7 cellular contexts compared by ENCODE assay signal in genomic region chr19:22030680-22031079, GRCh38. TPM values are rescaled to one million over a fixed set of nuclear protein-coding genes. Genes with fewer than 3 reads are reported as not detected.
"Had no signal": no experiment of that assay in that cellular context is flagged by ENCODE, and none has a peak within 500 bp of the region (broad histone marks: within the 10 kb centered on the region; RNA-seq: fewer than 3 reads in every experiment).

No MANE protein-coding gene starts in this region.

- H3K4me3 Mint-ChIP-seq: GM23338, H9 had no signal

- H3K27ac Mint-ChIP-seq: GM23338, H9 had no signal

- DNase-seq: H9, HCEC 1CT, IMR-90 had no signal

- H3K4me1 Mint-ChIP-seq: GM23338, H9 had no signal

- H3K4me3 ChIP-seq: GM23338, K562 had no signal

- ATAC-seq: GM23338, K562 had no signal

RNA-seq across cellular contexts. Expression of gene ZNF208, which starts 19.9 kb away (rescaled TPM):
- total RNA-seq: H1, H9, HT-29, IMR-90 had no signal

RNA-seq across cellular contexts. Expression of gene ZNF257, which starts 21.6 kb away (rescaled TPM):
- total RNA-seq: H1, H9, HT-29 had no signal
